Comparison of ENCODE assay signal across 1 cellular context in genomic region chr11:121661796-121662508, GRCh38.
TF ChIP-seq lines count a peak whose summit lies in the region.

No MANE protein-coding gene starts in this region.

TF ChIP-seq in SK-N-SH, 30 proteins besides CTCF, POLR2A, EP300 and RAD21 (continued from another document):
- TF ChIP-seq REST (IDR thresholded peaks at IDR 0.05; ENCODE audit: low read depth, low read length) (no peak), TAF1 (IDR thresholded peaks at IDR 0.05; ENCODE audit: borderline replicate concordance, low read depth, low read length) (no peak), GATA2 (CRISPR knock-in tag; IDR thresholded peaks at IDR 0.05) (no peak)
